8 cellular contexts compared by ENCODE assay signal in genomic region chr17:74873036-74873873, GRCh38. TPM values are rescaled to one million over a fixed set of nuclear protein-coding genes. Genes with fewer than 3 reads are reported as not detected.
A peak's percentile ranks its signal among the peaks of the same experiment; 100 is the strongest.
DNase-seq lines count a peak whose midpoint lies in the region; ATAC-seq lines count a peak whose summit lies in the region.

No MANE protein-coding gene starts in this region.

- DNase-seq in DMS153 (lab: John Stamatoyannopoulos, UW) (peak; percentile 100), OCI-M1 (lab: John Stamatoyannopoulos, UW) (peak; percentile 100), activated T-cell treated with anti-CD3 and anti-CD28 coated beads for 48 hours (ENCODE audit: low read depth) (peak; percentile 96), epithelial cell of prostate (ENCODE audit: low read depth, low spot score) (peak; percentile 99)
- peak; percentile 95 to 98 for DNase-seq in stimulated activated CD8-positive, alpha-beta memory T cell treated with anti-CD3 and anti-CD28 coated beads, Interleukin-2, amount 100 ng/mL, for 48 hours (ENCODE audit: low read depth in 2 of 2)

- H3K4me1 ChIP-seq in mononuclear cell (ENCODE audit: insufficient read depth, low read length): peaks cover 16% of the 10 kb centered on the region

- peak overlapping the region; percentile 88 to 98 (median 96) for H3K4me3 Mint-ChIP-seq in IgD-negative memory B cell

- no peaks in the 10 kb centered on the region for H3K9me3 Mint-ChIP-seq in IgD-negative memory B cell

- peaks cover 0 to 20% (median 10%) of the 10 kb centered on the region in 3 donors for H3K4me1 Mint-ChIP-seq in IgD-negative memory B cell

- peak overlapping the region; percentile 76 for H3K27ac ChIP-seq in epithelial cell of prostate

- no peaks in the 10 kb centered on the region for H3K36me3 Mint-ChIP-seq in IgD-negative memory B cell

- no peaks in the 10 kb centered on the region for H3K9me3 ChIP-seq in mononuclear cell (ENCODE audit: low read depth, low read length)

- no peaks in the 10 kb centered on the region for H3K27me3 ChIP-seq in mononuclear cell (ENCODE audit: insufficient read depth, low read length)

- peak overlapping the region; percentile 90 to 99 (median 98) for H3K27ac Mint-ChIP-seq in IgD-negative memory B cell

- ATAC-seq in GM21576 (IDR thresholded peaks at IDR 0.05; ENCODE audit: unreplicated experiment): peak; percentile 91

- H3K27me3 Mint-ChIP-seq in IgD-negative memory B cell: no peaks in the 10 kb centered on the region

- H3K4me3 ChIP-seq in mononuclear cell (ENCODE audit: low read length): peak overlapping the region; percentile 81

RNA-seq across cellular contexts. Expression of gene FDXR, which starts 0.5 kb away (rescaled TPM):
- polyA plus RNA-seq in IgD-negative memory B cell: 5.9 TPM
- total RNA-seq in mononuclear cell: 1.3 TPM

RNA-seq across cellular contexts. Expression of gene GRIN2C, which starts 13.6 kb away (rescaled TPM):
- polyA plus RNA-seq in IgD-negative memory B cell: not detected
- not detected for total RNA-seq in mononuclear cell

RNA-seq across cellular contexts. Expression of gene FADS6, which starts 20.2 kb away (rescaled TPM):
- polyA plus RNA-seq in IgD-negative memory B cell: not detected
- total RNA-seq in mononuclear cell: not detected

RNA-seq across cellular contexts. Expression of gene USH1G, which starts 49.8 kb away (rescaled TPM):
- not detected for polyA plus RNA-seq in IgD-negative memory B cell
- not detected for total RNA-seq in mononuclear cell

RNA-seq across cellular contexts. Expression of gene OTOP2, which starts 50.8 kb away (rescaled TPM):
- not detected for polyA plus RNA-seq in IgD-negative memory B cell
- total RNA-seq in mononuclear cell: not detected

Comparison
In these comparisons a context has a peak if more than half of its experiments do, and no peak if none do; other contexts are left out.
1. Peak in every context shown above with its lines: DNase-seq, ATAC-seq, H3K4me3 ChIP-seq and H3K27ac ChIP-seq.